Comparison of ENCODE assay signal across 18 cellular contexts in genomic region chr2:173630425-173631122, GRCh38.
DNase-seq lines count a peak whose midpoint lies in the region; ATAC-seq and TF ChIP-seq lines count a peak whose summit lies in the region.
"Had no signal": no experiment of that assay in that cellular context is flagged by ENCODE, and none has a peak within 500 bp of the region (broad histone marks: within the 10 kb centered on the region; RNA-seq: fewer than 3 reads in every experiment).

No MANE protein-coding gene starts in this region.

- no peak overlapping the region for H3K4me3 Mint-ChIP-seq in GM23338
- H3K4me3 Mint-ChIP-seq: activated CD4-positive, alpha-beta T cell treated with anti-CD3 and anti-CD28 coated beads for 36 hours; stimulated activated naive CD8-positive, alpha-beta T cell treated with anti-CD3 and anti-CD28 coated beads, Interleukin-15, amount 100 ng/mL, for 72 hours had no signal

- H3K4me1 Mint-ChIP-seq in GM23338 = peaks cover 6% of the 10 kb centered on the region; the same call in 2 of the 3 replicates
- H3K4me1 Mint-ChIP-seq: activated CD4-positive, alpha-beta T cell treated with anti-CD3 and anti-CD28 coated beads for 36 hours; stimulated activated naive CD8-positive, alpha-beta T cell treated with anti-CD3 and anti-CD28 coated beads, Interleukin-15, amount 100 ng/mL, for 72 hours had no signal

- H3K27me3 ChIP-seq in GM23338 (ENCODE audit: insufficient read depth) = no peaks in the 10 kb centered on the region
- no peaks in the 10 kb centered on the region for H3K27me3 ChIP-seq in hepatocyte
- no peaks in the 10 kb centered on the region for H3K27me3 ChIP-seq in skeletal muscle satellite cell (ENCODE audit: control insufficient read depth, insufficient read depth, low read length)
- H3K27me3 ChIP-seq in gastrocnemius medialis = no peaks in the 10 kb centered on the region
- H3K27me3 ChIP-seq in upper lobe of left lung = no peaks in the 10 kb centered on the region
- H3K27me3 ChIP-seq: esophagus squamous epithelium had no signal

- no peaks in the 10 kb centered on the region for H3K9me3 ChIP-seq in hepatocyte (ENCODE audit: low read depth)
- H3K9me3 ChIP-seq in skeletal muscle satellite cell (replicated peaks; ENCODE audit: low read length) = no peaks in the 10 kb centered on the region
- H3K9me3 ChIP-seq in gastrocnemius medialis = no peaks in the 10 kb centered on the region
- H3K9me3 ChIP-seq in upper lobe of left lung = no peaks in the 10 kb centered on the region
- H3K9me3 ChIP-seq: Caco-2, esophagus squamous epithelium had no signal

- no peak for DNase-seq in GM23338 (ENCODE audit: low spot score)
- peak; percentile 52 for DNase-seq in astrocyte of the spinal cord (ENCODE audit: low read depth, low spot score)
- no peak for DNase-seq in hepatocyte (ENCODE audit: low spot score)
- no peak for DNase-seq in SIG-M5 treated with dmso at 0.1 percent for 504 hours (lab: John Stamatoyannopoulos, UW; ENCODE audit: unreplicated experiment)
- DNase-seq in gastrocnemius medialis = no peak
- DNase-seq in upper lobe of left lung = no peak
- DNase-seq: activated CD4-positive, alpha-beta T cell treated with anti-CD3 and anti-CD28 coated beads for 36 hours; activated naive CD4-positive, alpha-beta T cell; AML-193; Caco-2; dorsolateral prefrontal cortex; esophagus squamous epithelium; SIG-M5; stimulated activated naive CD8-positive, alpha-beta T cell treated with anti-CD3 and anti-CD28 coated beads, Interleukin-15, amount 100 ng/mL, for 72 hours; T1000 had no signal

- no peak overlapping the region for H3K4me2 ChIP-seq in GM23338
- peak overlapping the region; percentile 18 for H3K4me2 ChIP-seq in hepatocyte
- peak overlapping the region; percentile 80 for H3K4me2 ChIP-seq in skeletal muscle satellite cell (ENCODE audit: low read length)

- no peaks in the 10 kb centered on the region for H3K27me3 Mint-ChIP-seq in GM23338 (ENCODE audit: insufficient read depth, low read depth, poor library complexity)

- H3K27ac ChIP-seq in GM23338 (ENCODE audit: low read depth) (no peak overlapping the region), hepatocyte (peak overlapping the region; percentile 46), gastrocnemius medialis (no peak overlapping the region), upper lobe of left lung (peak overlapping the region in 1 of 4 donors; percentile 18)
- H3K27ac ChIP-seq: parathyroid adenoma had no signal

- H3K36me3 ChIP-seq in GM23338 (ENCODE audit: insufficient read depth) (no peaks in the 10 kb centered on the region), hepatocyte (replicated peaks; ENCODE audit: insufficient read depth, low read depth) (no peaks in the 10 kb centered on the region), skeletal muscle satellite cell (ENCODE audit: insufficient read depth, low read length) (no peaks in the 10 kb centered on the region), gastrocnemius medialis (no peaks in the 10 kb centered on the region), upper lobe of left lung (no peaks in the 10 kb centered on the region)
- H3K36me3 ChIP-seq: esophagus squamous epithelium had no signal

- H4K20me1 ChIP-seq in GM23338 (replicated peaks; ENCODE audit: insufficient read depth) (no peaks in the 10 kb centered on the region), hepatocyte (ENCODE audit: insufficient read depth, poor library complexity, severe bottlenecking) (no peaks in the 10 kb centered on the region)

- H3K9me2 ChIP-seq in GM23338 (ENCODE audit: insufficient read depth) (no peaks in the 10 kb centered on the region), hepatocyte (replicated peaks; ENCODE audit: insufficient read depth) (no peaks in the 10 kb centered on the region)

- H3K4me3 ChIP-seq in GM23338 (no peak overlapping the region), astrocyte of the spinal cord (ENCODE audit: low read depth, low read length) (no peak overlapping the region), hepatocyte (no peak overlapping the region), skeletal muscle satellite cell (ENCODE audit: low read length) (peak overlapping the region; percentile 27), gastrocnemius medialis (no peak overlapping the region), upper lobe of left lung (no peak overlapping the region)
- H3K4me3 ChIP-seq: dorsolateral prefrontal cortex, esophagus squamous epithelium had no signal

- no peaks in the 10 kb centered on the region for H3K9me3 Mint-ChIP-seq in GM23338
- H3K9me3 Mint-ChIP-seq: stimulated activated naive CD8-positive, alpha-beta T cell treated with anti-CD3 and anti-CD28 coated beads, Interleukin-15, amount 100 ng/mL, for 72 hours had no signal

- H3K79me2 ChIP-seq in GM23338 (replicated peaks; ENCODE audit: insufficient read depth) (no peaks in the 10 kb centered on the region), hepatocyte (no peaks in the 10 kb centered on the region)
- H3K79me2 ChIP-seq: parathyroid adenoma had no signal

- intact Hi-C loops in gastrocnemius medialis (cut with DNase I; ENCODE audit: low total_unique reads) = loop anchor here (1.0 kb wide), 1 partner anchor 8 kb away; no protein-coding TSS in a partner anchor

- no peak for TF ChIP-seq EP300 in upper lobe of left lung (IDR thresholded peaks at IDR 0.05)

- 86% methylated on average over 8 of the region's 8 CpGs for WGBS in hepatocyte (ENCODE audit: low lambda C conversion rate, missing lambda C conversion rate)
- WGBS in upper lobe of left lung, 2 donors = 74 to 84% methylated on average over 8 of the region's 8 CpGs

- no peak overlapping the region for H2AFZ ChIP-seq in GM23338
- H2AFZ ChIP-seq in hepatocyte = no peak overlapping the region
- H2AFZ ChIP-seq: parathyroid adenoma had no signal

- H3K27ac Mint-ChIP-seq in GM23338 = 0 out of 2 replicates have a peak overlapping the region, but pooled peaks have one; percentile 0
- H3K27ac Mint-ChIP-seq: activated CD4-positive, alpha-beta T cell treated with anti-CD3 and anti-CD28 coated beads for 36 hours had no signal

- no peak for TF ChIP-seq POLR2A in gastrocnemius medialis (IDR thresholded peaks at IDR 0.05)
- no peak for TF ChIP-seq POLR2A in upper lobe of left lung (IDR thresholded peaks at IDR 0.05)

- peak overlapping the region; percentile 39 for H3K9ac ChIP-seq in skeletal muscle satellite cell (ENCODE audit: low read depth, low read length)
- H3K9ac ChIP-seq: parathyroid adenoma had no signal

- in situ Hi-C loops in astrocyte of the spinal cord (cut with HindIII; ENCODE audit: low sequenced_read_pairs) (no loop called here), gastrocnemius medialis (cut with MboI; ENCODE audit: low sequenced_read_pairs in 4 of 4) (no loop called here)

- no peak for ATAC-seq in GM23338
- no peak for ATAC-seq in gastrocnemius medialis
- ATAC-seq in upper lobe of left lung (ENCODE audit: low FRiP score in 2 of 2) = no peak
- ATAC-seq in GM21723 (IDR thresholded peaks at IDR 0.05; ENCODE audit: unreplicated experiment) = no peak
- ATAC-seq: activated CD4-positive, alpha-beta T cell treated with anti-CD3 and anti-CD28 coated beads for 36 hours; stimulated activated naive CD8-positive, alpha-beta T cell treated with anti-CD3 and anti-CD28 coated beads, Interleukin-15, amount 100 ng/mL, for 72 hours had no signal

- TF ChIP-seq CTCF in GM23338 (conservative IDR thresholded peaks at IDR 0.05; ENCODE audit: low read depth in 2 of 2) = no peak
- TF ChIP-seq CTCF in astrocyte of the spinal cord (IDR thresholded peaks at IDR 0.05; ENCODE audit: low read depth, low read length) = no peak
- TF ChIP-seq CTCF in hepatocyte (IDR thresholded peaks at IDR 0.05; ENCODE audit: poor library complexity) = no peak
- TF ChIP-seq CTCF in gastrocnemius medialis (IDR thresholded peaks at IDR 0.05 in 4 of 5, conservative IDR thresholded peaks at IDR 0.05 in 1 of 5) = no peak
- no peak for TF ChIP-seq CTCF in upper lobe of left lung (IDR thresholded peaks at IDR 0.05)

- no peaks in the 10 kb centered on the region; the same call in 2 of the 3 replicates for H3K36me3 Mint-ChIP-seq in GM23338 (ENCODE audit: low read depth)

- H3K4me1 ChIP-seq in GM23338 (ENCODE audit: insufficient read depth) (no peaks in the 10 kb centered on the region), hepatocyte (ENCODE audit: insufficient read depth) (no peaks in the 10 kb centered on the region), skeletal muscle satellite cell (ENCODE audit: control insufficient read depth, insufficient read depth, low read length) (peaks cover 10% of the 10 kb centered on the region), gastrocnemius medialis (no peaks in the 10 kb centered on the region), upper lobe of left lung (no peaks in the 10 kb centered on the region)
- H3K4me1 ChIP-seq: Caco-2, esophagus squamous epithelium, parathyroid adenoma had no signal

- no peaks in the 10 kb centered on the region for H3F3A ChIP-seq in GM23338 (replicated peaks; ENCODE audit: low read depth)
